Comparison of ENCODE assay signal across 1 cellular context in genomic region chr7:33261585-33261984, GRCh38.
TF ChIP-seq lines count a peak whose summit lies in the region.

No MANE protein-coding gene starts in this region.

TF ChIP-seq in GM23338, 12 proteins besides CTCF, POLR2A, EP300 and RAD21 (continued from another document):
- TF ChIP-seq ZNF462 (CRISPR knock-in tag; IDR thresholded peaks at IDR 0.05) (no peak), ZNF331 (CRISPR knock-in tag; IDR thresholded peaks at IDR 0.05; ENCODE audit: low read depth) (no peak)
